21 cellular contexts compared by ENCODE assay signal in genomic region chr2:239461551-239462515, GRCh38.
DNase-seq lines count a peak whose midpoint lies in the region; ATAC-seq and TF ChIP-seq lines count a peak whose summit lies in the region.
"Had no signal": no experiment of that assay in that cellular context is flagged by ENCODE, and none has a peak within 500 bp of the region (broad histone marks: within the 10 kb centered on the region; RNA-seq: fewer than 3 reads in every experiment).

No MANE protein-coding gene starts in this region.

- no peaks in the 10 kb centered on the region for H3K36me3 ChIP-seq in neuronal stem cell (replicated peaks in 1 of 2; ENCODE audit: control insufficient read depth in 2 of 2, insufficient read depth in 2 of 2, low read length in 2 of 2)
- H3K36me3 ChIP-seq: SJSA1 had no signal

- H2BK12ac ChIP-seq in neuronal stem cell (ENCODE audit: low read length), result no peak overlapping the region

- H2AFZ ChIP-seq in neuronal stem cell (ENCODE audit: low read length), result no peak overlapping the region

- H3K4me1 ChIP-seq in neuronal stem cell (ENCODE audit: control insufficient read depth in 2 of 2, insufficient read depth in 1 of 2, low read depth in 1 of 2, low read length in 2 of 2), result peaks cover 0 to 9% of the 10 kb centered on the region in 2 donors
- H3K4me1 ChIP-seq: SJSA1, testis had no signal

- H3K4ac ChIP-seq in neuronal stem cell (ENCODE audit: low read length), result no peak overlapping the region

- peaks cover 0 to 12% (median 0%) of the 10 kb centered on the region in 3 experiments for H3K27me3 ChIP-seq in neuronal stem cell (ENCODE audit: control insufficient read depth in 3 of 3, insufficient read depth in 3 of 3, low read depth in 1 of 3, low read length in 3 of 3)
- H3K27me3 ChIP-seq: testis had no signal

- no peak overlapping the region for H2AK5ac ChIP-seq in neuronal stem cell (ENCODE audit: low read depth, low read length)

- no peak for TF ChIP-seq CTCF in AG09309 (IDR thresholded peaks at IDR 0.05; ENCODE audit: control insufficient read depth, insufficient read depth, low read depth, low read length, missing control alignments)

- no peak overlapping the region for H3K4me3 ChIP-seq in AG09309 (ENCODE audit: control insufficient read depth, low read depth, low read length)
- no peak overlapping the region for H3K4me3 ChIP-seq in neuronal stem cell (ENCODE audit: low read length in 2 of 2)
- H3K4me3 ChIP-seq: SJSA1, testis had no signal

- H2BK120ac ChIP-seq in neuronal stem cell (ENCODE audit: low read depth, low read length), result no peak overlapping the region

- CTCF ChIA-PET in HEK293T (lab: Yijun Ruan, JAX), result no interaction called here

- H2BK15ac ChIP-seq in neuronal stem cell (ENCODE audit: low read length), result no peak overlapping the region

- no peak overlapping the region for H4K8ac ChIP-seq in neuronal stem cell (ENCODE audit: low read depth, low read length)

- no peak overlapping the region for H3K27ac ChIP-seq in neuronal stem cell (replicated peaks; ENCODE audit: low read length)
- H3K27ac ChIP-seq: SJSA1, testis had no signal

- DNase-seq in AG09309 (ENCODE audit: low read depth), result peak; percentile 13
- no peak for DNase-seq in HEK293T (ENCODE audit: extremely low spot score)
- peak; percentile 60 for DNase-seq in brain pericyte (ENCODE audit: low read depth, low spot score)
- DNase-seq in neuronal stem cell (ENCODE audit: low spot score), result no peak
- DNase-seq in hepatic stellate cell (ENCODE audit: low spot score), result no peak
- DNase-seq in LoVo (ENCODE audit: low spot score), result no peak
- DNase-seq: activated naive CD8-positive, alpha-beta T cell treated with anti-CD3 and anti-CD28 coated beads for 36 hours; COR-L47; effector memory CD8-positive, alpha-beta T cell; EL; hippocampal formation; kidney glomerular epithelial cell; NCI-H2029 treated with DMSO at 0.1 percent for 48 hours; NCI-H510A; nucleus accumbens; stimulated activated CD4-positive, alpha-beta T cell treated with anti-CD3 and anti-CD28 coated beads, Interleukin-2, amount 100 ng/mL, for 48 hours; T-helper 9 cell had no signal

- no peak for ATAC-seq in HG03521 (IDR thresholded peaks at IDR 0.05; ENCODE audit: unreplicated experiment)
- ATAC-seq in GM18519 (IDR thresholded peaks at IDR 0.05; ENCODE audit: low FRiP score, unreplicated experiment), result no peak
- ATAC-seq: effector memory CD8-positive, alpha-beta T cell had no signal

- no peak overlapping the region for H3K23ac ChIP-seq in neuronal stem cell (ENCODE audit: low read depth, low read length, poor library complexity)

- H3K18ac ChIP-seq in neuronal stem cell (ENCODE audit: low read length), result peak overlapping the region; percentile 52

- no CpG with 5 or more reads among the region's 21 CpGs for WGBS in neuronal stem cell (ENCODE audit: extremely low coverage in 2 of 2, insufficient read length in 2 of 2, insufficient replicate concordance in 1 of 2), 2 donors

- no peak overlapping the region for H3K14ac ChIP-seq in neuronal stem cell (ENCODE audit: low read length)

- no peak overlapping the region for H4K91ac ChIP-seq in neuronal stem cell (ENCODE audit: low read depth, low read length, poor library complexity)

- no peak overlapping the region for H3K4me2 ChIP-seq in neuronal stem cell (ENCODE audit: insufficient read depth, low read length, poor library complexity, severe bottlenecking)

- no peak overlapping the region for H3K9ac ChIP-seq in neuronal stem cell (ENCODE audit: low read depth, low read length, poor library complexity)

- H2BK5ac ChIP-seq in neuronal stem cell (ENCODE audit: low read length), result peak overlapping the region; percentile 83

- no peaks in the 10 kb centered on the region for H3K79me1 ChIP-seq in neuronal stem cell (ENCODE audit: low read depth, low read length)

- POLR2A ChIA-PET in HEK293T (lab: Yijun Ruan, JAX), result no interaction called here

- H3K9me3 ChIP-seq in neuronal stem cell (replicated peaks in 1 of 2; ENCODE audit: control insufficient read depth in 2 of 2, insufficient read depth in 1 of 2, low read depth in 1 of 2, low read length in 2 of 2), result peaks cover 0 to 2% of the 10 kb centered on the region in 2 donors
- H3K9me3 ChIP-seq: SJSA1, testis had no signal

TF ChIP-seq in HEK293T, 16 proteins besides CTCF, POLR2A, EP300 and RAD21:
- TF ChIP-seq L3MBTL2 (conservative IDR thresholded peaks at IDR 0.05) (no peak), FOXK2 (IDR thresholded peaks at IDR 0.05) (no peak), TARDBP (IDR thresholded peaks at IDR 0.05) (no peak)
- TF ChIP-seq, protein P1, sequence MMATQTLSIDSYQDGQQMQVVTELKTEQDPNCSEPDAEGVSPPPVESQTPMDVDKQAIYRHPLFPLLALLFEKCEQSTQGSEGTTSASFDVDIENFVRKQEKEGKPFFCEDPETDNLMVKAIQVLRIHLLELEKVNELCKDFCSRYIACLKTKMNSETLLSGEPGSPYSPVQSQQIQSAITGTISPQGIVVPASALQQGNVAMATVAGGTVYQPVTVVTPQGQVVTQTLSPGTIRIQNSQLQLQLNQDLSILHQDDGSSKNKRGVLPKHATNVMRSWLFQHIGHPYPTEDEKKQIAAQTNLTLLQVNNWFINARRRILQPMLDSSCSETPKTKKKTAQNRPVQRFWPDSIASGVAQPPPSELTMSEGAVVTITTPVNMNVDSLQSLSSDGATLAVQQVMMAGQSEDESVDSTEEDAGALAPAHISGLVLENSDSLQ (IDR thresholded peaks at IDR 0.05), result peak; percentile 38; the same call in 1 of the 2 replicates

Comparison
In these comparisons a context has a peak if more than half of its experiments do, and no peak if none do; other contexts are left out.
1. DNase-seq: peak in AG09309 (single experiment) and brain pericyte (single experiment); none in HEK293T (single experiment), neuronal stem cell (single experiment), hepatic stellate cell (single experiment) and LoVo (single experiment).